9 cellular contexts compared by ENCODE assay signal in genomic region chr11:65316311-65316978, GRCh38. TPM values are rescaled to one million over a fixed set of nuclear protein-coding genes. Genes with fewer than 3 reads are reported as not detected.
DNase-seq lines count a peak whose midpoint lies in the region; ATAC-seq and TF ChIP-seq lines count a peak whose summit lies in the region.
"Had no signal": no experiment of that assay in that cellular context is flagged by ENCODE, and none has a peak within 500 bp of the region (broad histone marks: within the 10 kb centered on the region; RNA-seq: fewer than 3 reads in every experiment).

No MANE protein-coding gene starts in this region.

- H3K4me3 Mint-ChIP-seq in T-helper 1 cell treated with Interleukin-12 subunit alpha and Interleukin-12 subunit beta and Interleukin-4 antibody, amounts not matched to agents 30 μg/mL and 1 μg/mL, for 36 hours, result peak overlapping the region; percentile 4

- 43 to 59% (median 48%) methylated on average over 6 to 18 of the region's 18 CpGs for WGBS in adrenal gland, 4 donors
- 24 to 34% methylated on average over 13 to 18 of the region's 18 CpGs for WGBS in testis, 2 donors

- H3K27me3 Mint-ChIP-seq in T-helper 1 cell treated with Interleukin-12 subunit alpha and Interleukin-12 subunit beta and Interleukin-4 antibody, amounts not matched to agents 30 μg/mL and 1 μg/mL, for 36 hours (ENCODE audit: low read depth), result peaks cover 14% of the 10 kb centered on the region

- H3K9me3 Mint-ChIP-seq in T-helper 1 cell treated with Interleukin-12 subunit alpha and Interleukin-12 subunit beta and Interleukin-4 antibody, amounts not matched to agents 30 μg/mL and 1 μg/mL, for 36 hours, result no peaks in the 10 kb centered on the region
- H3K9me3 Mint-ChIP-seq: activated naive CD8-positive, alpha-beta T cell treated with anti-CD3 and anti-CD28 coated beads, Interleukin-2, amount 10 ng/mL, durations not matched to agents 7 days and 5 days had no signal

- H3K4me1 ChIP-seq in adrenal gland (replicated peaks in 1 of 2) (peaks cover 13 to 17% of the 10 kb centered on the region in 2 donors), testis (peaks cover 24% of the 10 kb centered on the region)

- TF ChIP-seq POLR2A in adrenal gland (IDR thresholded peaks at IDR 0.05) (no peak), testis (IDR thresholded peaks at IDR 0.05) (no peak), erythroblast (IDR thresholded peaks at IDR 0.05; ENCODE audit: low read length) (no peak)

- intact Hi-C loops in adrenal gland (cut with DNase I) (no loop called here), testis (cut with DNase I; ENCODE audit: low total_unique reads) (loop anchor here (5.0 kb wide), 1 partner anchor 39 kb away; no protein-coding TSS in a partner anchor)

- peaks cover 3% of the 10 kb centered on the region for H3K4me1 Mint-ChIP-seq in T-helper 1 cell treated with Interleukin-12 subunit alpha and Interleukin-12 subunit beta and Interleukin-4 antibody, amounts not matched to agents 30 μg/mL and 1 μg/mL, for 36 hours (ENCODE audit: low read depth)

- H3K36me3 ChIP-seq in adrenal gland (replicated peaks in 1 of 2) (peaks cover 0 to 8% of the 10 kb centered on the region in 2 donors), kidney epithelial cell (ENCODE audit: control insufficient read depth, insufficient read depth, low read length) (no peaks in the 10 kb centered on the region), testis (ENCODE audit: low read depth, missing control alignments) (no peaks in the 10 kb centered on the region)

- H3K9me3 ChIP-seq in adrenal gland (replicated peaks in 1 of 3) (no peaks in the 10 kb centered on the region), testis (no peaks in the 10 kb centered on the region)

- H3K27me3 ChIP-seq in adrenal gland (no peaks in the 10 kb centered on the region), kidney epithelial cell (ENCODE audit: control insufficient read depth, insufficient read depth, low read length) (no peaks in the 10 kb centered on the region), testis (no peaks in the 10 kb centered on the region)

- no peak for TF ChIP-seq CTCF in adrenal gland (IDR thresholded peaks at IDR 0.05)
- TF ChIP-seq CTCF in kidney epithelial cell (IDR thresholded peaks at IDR 0.05; ENCODE audit: insufficient read depth, low read length, poor library complexity, severe bottlenecking), result no peak
- no peak for TF ChIP-seq CTCF in testis (IDR thresholded peaks at IDR 0.05)

- H3K27ac Mint-ChIP-seq in T-helper 1 cell treated with Interleukin-12 subunit alpha and Interleukin-12 subunit beta and Interleukin-4 antibody, amounts not matched to agents 30 μg/mL and 1 μg/mL, for 36 hours, result no peak overlapping the region
- H3K27ac Mint-ChIP-seq: activated naive CD8-positive, alpha-beta T cell treated with anti-CD3 and anti-CD28 coated beads, Interleukin-2, amount 10 ng/mL, durations not matched to agents 7 days and 5 days had no signal

- no peak for ATAC-seq in GM18511 (IDR thresholded peaks at IDR 0.05; ENCODE audit: unreplicated experiment)

- H3K36me3 Mint-ChIP-seq in T-helper 1 cell treated with Interleukin-12 subunit alpha and Interleukin-12 subunit beta and Interleukin-4 antibody, amounts not matched to agents 30 μg/mL and 1 μg/mL, for 36 hours (ENCODE audit: low read depth), result no peaks in the 10 kb centered on the region
- H3K36me3 Mint-ChIP-seq: activated naive CD8-positive, alpha-beta T cell treated with anti-CD3 and anti-CD28 coated beads, Interleukin-2, amount 10 ng/mL, durations not matched to agents 7 days and 5 days had no signal

- H3K27ac ChIP-seq in adrenal gland (peak overlapping the region in 4 of 5 donors; percentile 12 to 93 (median 57)), testis (peak overlapping the region in 1 of 2 donors; percentile 31)

- H3K4me3 ChIP-seq in adrenal gland (peak overlapping the region in 1 of 4 donors; percentile 78), kidney epithelial cell (ENCODE audit: low read depth, low read length) (peak overlapping the region; percentile 74), testis (peak overlapping the region in 1 of 2 donors; percentile 95)

- DNase-seq in T-helper 1 cell (no peak), adrenal gland (no peak), kidney epithelial cell (ENCODE audit: low read depth) (no peak), testis (peak; percentile 34), erythroblast (lab: John Stamatoyannopoulos, UW) (no peak), anterior cingulate cortex (lab: John Stamatoyannopoulos, UW) (no peak)

RNA-seq across cellular contexts. Expression of gene CDC42EP2, which starts 1.8 kb away (rescaled TPM):
- 10 to 100 TPM in 3 of 8 donors, 1 to 10 TPM in 5; 2.9 to 18.3 (median 4.9) TPM for total RNA-seq in adrenal gland
- polyA plus RNA-seq in adrenal gland, result 10 to 100 TPM in 2 of 3 donors, 1 to 10 TPM in 1; 1.0 to 13.9 (median 10.4) TPM
- 37.4 and 46.4 TPM in 2 replicates for total RNA-seq in kidney epithelial cell
- total RNA-seq in testis, result 1 to 10 TPM; 3.5 to 4.4 TPM
- 5.1 TPM for polyA plus RNA-seq in testis (ENCODE audit: insufficient read depth, low read depth, low replicate concordance)

RNA-seq across cellular contexts. Expression of gene DPF2, which starts 17.2 kb away (rescaled TPM):
- total RNA-seq in adrenal gland, result 10 to 100 TPM; 35.2 to 73.7 (median 49.4) TPM
- 10 to 100 TPM; 23.2 to 34.7 (median 30.4) TPM for polyA plus RNA-seq in adrenal gland
- total RNA-seq in kidney epithelial cell, result 53.9 and 59.4 TPM in 2 replicates
- 10 to 100 TPM; 86.8 to 91.2 TPM for total RNA-seq in testis
- 94.5 TPM for polyA plus RNA-seq in testis (ENCODE audit: insufficient read depth, low read depth, low replicate concordance)

RNA-seq across cellular contexts. Expression of gene TIGD3, which starts 38.1 kb away (rescaled TPM):
- total RNA-seq in adrenal gland (under 1 TPM; 0.11 to 0.96 (median 0.27) TPM), kidney epithelial cell (0.89 and 1.3 TPM in 2 replicates), testis (1 to 10 TPM; 5.3 to 7.6 TPM)
- polyA plus RNA-seq in adrenal gland (under 1 TPM in 2 of 3 donors, not detected in 1; 0.27 to 0.40 TPM), testis (ENCODE audit: insufficient read depth, low read depth, low replicate concordance) (7.1 TPM)

RNA-seq across cellular contexts. Expression of gene POLA2, which starts 54.7 kb away (rescaled TPM):
- total RNA-seq in adrenal gland (10 to 100 TPM in 1 of 8 donors, 1 to 10 TPM in 7; 3.9 to 12.2 (median 6.9) TPM), kidney epithelial cell (8.9 and 11.5 TPM in 2 replicates), testis (10 to 100 TPM; 24.2 to 27.6 TPM)
- polyA plus RNA-seq in adrenal gland (1 to 10 TPM; 4.3 to 8.3 (median 7.9) TPM), testis (ENCODE audit: insufficient read depth, low read depth, low replicate concordance) (21.9 TPM)
